6 cellular contexts compared by ENCODE assay signal in the genomic region with DNA sequence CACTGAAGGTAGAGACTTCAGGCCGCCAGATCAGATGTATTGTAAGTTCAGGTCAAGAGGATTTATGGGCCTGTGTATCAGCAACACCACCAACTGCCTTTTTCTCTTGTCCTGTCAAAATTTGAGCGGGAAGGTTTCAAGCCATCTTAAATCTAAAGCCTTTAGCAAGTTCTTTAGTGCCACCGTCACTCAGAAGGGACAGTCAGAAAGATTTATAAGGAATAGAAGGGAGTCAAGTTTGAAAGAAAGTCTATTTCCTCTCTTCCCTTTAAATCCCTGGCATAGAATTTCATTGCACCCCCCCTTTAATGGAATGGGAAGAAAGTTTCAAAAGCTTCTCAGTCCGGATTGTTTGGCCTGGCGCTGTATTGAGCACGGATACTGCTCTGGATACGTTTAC.
"Had no signal": no experiment of that assay in that cellular context is flagged by ENCODE, and none has a peak within 500 bp of the region (broad histone marks: within the 10 kb centered on the region; RNA-seq: fewer than 3 reads in every experiment).

No MANE protein-coding gene starts in this region.

- H3K4me2 ChIP-seq: GM23338 had no signal

- H2AFZ ChIP-seq: GM23338 had no signal

- ATAC-seq: GM23338, HepG2 had no signal

- H3K27ac Mint-ChIP-seq: GM23338, H9, IgD-negative memory B cell had no signal

- H3K4me3 ChIP-seq: GM23338 had no signal

- H3K27me3 Mint-ChIP-seq: IgD-negative memory B cell had no signal

- H3K4me3 Mint-ChIP-seq: GM23338, H9, IgD-negative memory B cell had no signal

- H3K4me1 Mint-ChIP-seq: IgD-negative memory B cell had no signal

- H3K27ac ChIP-seq: HL-60 had no signal

- DNase-seq: H9, HCEC 1CT had no signal

- H3K9me3 Mint-ChIP-seq: H9, IgD-negative memory B cell had no signal
